32 cellular contexts compared by ENCODE assay signal in genomic region chr1:25844485-25845337, GRCh38. TPM values are rescaled to one million over a fixed set of nuclear protein-coding genes. Genes with fewer than 3 reads are reported as not detected.
DNase-seq lines count a peak whose midpoint lies in the region; ATAC-seq, FAIRE-seq and TF ChIP-seq lines count a peak whose summit lies in the region.
"Had no signal": no experiment of that assay in that cellular context is flagged by ENCODE, and none has a peak within 500 bp of the region (broad histone marks: within the 10 kb centered on the region; RNA-seq: fewer than 3 reads in every experiment).

No MANE protein-coding gene starts in this region.

- ATAC-seq in stimulated activated naive B cell treated with anti-CD40 and anti-IgM and Interleukin-4, amounts not matched to agents 10 μg/mL and 1 μg/mL and 100 μg/mL, for 72 hours (replicated peaks): peak; percentile 92 to 94
- ATAC-seq in GM21786 (IDR thresholded peaks at IDR 0.05; ENCODE audit: unreplicated experiment) (no peak), pancreas (no peak)
- ATAC-seq: activated CD4-positive, CD25-positive, alpha-beta regulatory T cell treated with anti-CD3 and anti-CD28 coated beads, Interleukin-2, amount 50 U/mL, for 24 hours; activated naive CD8-positive, alpha-beta T cell treated with anti-CD3 and anti-CD28 coated beads, Interleukin-2, amount 50 U/mL, for 24 hours; CD8-positive, alpha-beta T cell; T-cell had no signal

- H3K9me3 ChIP-seq in pancreas: no peaks in the 10 kb centered on the region
- H3K9me3 ChIP-seq: colonic mucosa, left ventricle myocardium inferior, stomach had no signal

- H3K27me3 Mint-ChIP-seq in stimulated activated naive B cell treated with anti-CD40 and anti-IgM and Interleukin-4, amounts not matched to agents 10 μg/mL and 1 μg/mL and 100 μg/mL, for 72 hours: no peaks in the 10 kb centered on the region
- H3K27me3 Mint-ChIP-seq: T-cell had no signal

- no peak overlapping the region for H3K4me3 ChIP-seq in epithelial cell of proximal tubule (ENCODE audit: low read depth, low read length)
- no peak overlapping the region for H3K4me3 ChIP-seq in pancreas
- H3K4me3 ChIP-seq: colonic mucosa, left ventricle myocardium inferior, neural progenitor cell, smooth muscle cell, stomach had no signal

- no peaks in the 10 kb centered on the region for H3K4me1 ChIP-seq in pancreas
- H3K4me1 ChIP-seq: colonic mucosa, neural progenitor cell, parathyroid adenoma, stomach had no signal

- no peak for FAIRE-seq in pancreas (lab: Jason Lieb, UNC)
- FAIRE-seq: H1, urothelium cell line had no signal

- intact Hi-C loops in pancreas (cut with DNase I): no loop called here

- H3K9me3 Mint-ChIP-seq in stimulated activated naive B cell treated with anti-CD40 and anti-IgM and Interleukin-4, amounts not matched to agents 10 μg/mL and 1 μg/mL and 100 μg/mL, for 72 hours: peaks cover 0 to 4% of the 10 kb centered on the region in 2 donors
- H3K9me3 Mint-ChIP-seq: activated naive CD8-positive, alpha-beta T cell treated with anti-CD3 and anti-CD28 coated beads, Interleukin-2, amount 50 U/mL, for 24 hours; neural progenitor cell had no signal

- peaks cover 2 to 5% of the 10 kb centered on the region in 2 donors for H3K36me3 Mint-ChIP-seq in stimulated activated naive B cell treated with anti-CD40 and anti-IgM and Interleukin-4, amounts not matched to agents 10 μg/mL and 1 μg/mL and 100 μg/mL, for 72 hours
- H3K36me3 Mint-ChIP-seq: neural progenitor cell had no signal

- no peak overlapping the region for H3K27ac ChIP-seq in pancreas
- H3K27ac ChIP-seq: colonic mucosa, epithelial cell of prostate, left ventricle myocardium inferior, neural progenitor cell, parathyroid adenoma, RWPE1, stomach had no signal

- H3K36me3 ChIP-seq in pancreas: no peaks in the 10 kb centered on the region
- H3K36me3 ChIP-seq: colonic mucosa, left ventricle myocardium inferior, neural progenitor cell, stomach had no signal

- 79 to 81% methylated on average over 3 of the region's 3 CpGs for WGBS in pancreas, 2 donors

- peak overlapping the region; percentile 4 to 15 for H3K4me3 Mint-ChIP-seq in stimulated activated naive B cell treated with anti-CD40 and anti-IgM and Interleukin-4, amounts not matched to agents 10 μg/mL and 1 μg/mL and 100 μg/mL, for 72 hours
- H3K4me3 Mint-ChIP-seq: activated naive CD8-positive, alpha-beta T cell treated with anti-CD3 and anti-CD28 coated beads, Interleukin-2, amount 50 U/mL, for 24 hours; CD8-positive, alpha-beta T cell; neural progenitor cell; T-cell had no signal

- DNase-seq in NOMO-1 treated with DMSO at 0.1 percent for 48 hours (lab: John Stamatoyannopoulos, UW; ENCODE audit: unreplicated experiment) (peak; percentile 40), NOMO-1 treated with dmso at 0.1 percent for 144 hours (lab: John Stamatoyannopoulos, UW; ENCODE audit: unreplicated experiment) (no peak), MV-4-11 (lab: John Stamatoyannopoulos, UW) (peak; percentile 22), epithelial cell of proximal tubule (ENCODE audit: low read depth) (peak; percentile 31), NCI-H2171 (lab: John Stamatoyannopoulos, UW) (no peak), pancreas (no peak)
- no peak for DNase-seq in stimulated activated naive B cell treated with anti-CD40 and anti-IgM and Interleukin-4, amounts not matched to agents 10 μg/mL and 1 μg/mL and 100 μg/mL, for 72 hours
- DNase-seq: activated CD4-positive, alpha-beta T cell treated with anti-CD3 and anti-CD28 coated beads, Interleukin-2, amount 50 U/mL, for 48 hours; activated gamma-delta T cell treated with Interleukin-2 at 50 U/mL for 16 hours; activated naive CD8-positive, alpha-beta T cell treated with anti-CD3 and anti-CD28 coated beads, Interleukin-2, amount 50 U/mL, for 24 hours; activated T-cell treated with anti-CD3 and anti-CD28 coated beads, Interleukin-2, amount 50 U/mL, for 48 hours; CD8-positive, alpha-beta T cell; colonic mucosa; effector memory CD4-positive, alpha-beta T cell; KBM-7; left ventricle myocardium inferior; mesendoderm; NCI-H1417; NCI-H446 treated with DMSO at 0.1 percent for 48 hours; NCI-H774; stomach; T-cell had no signal

- H3K4me1 Mint-ChIP-seq in stimulated activated naive B cell treated with anti-CD40 and anti-IgM and Interleukin-4, amounts not matched to agents 10 μg/mL and 1 μg/mL and 100 μg/mL, for 72 hours: peaks cover 10 to 12% of the 10 kb centered on the region in 2 donors
- H3K4me1 Mint-ChIP-seq: activated naive CD8-positive, alpha-beta T cell treated with anti-CD3 and anti-CD28 coated beads, Interleukin-2, amount 50 U/mL, for 24 hours; T-cell had no signal

- H3K27me3 ChIP-seq in pancreas: no peaks in the 10 kb centered on the region
- H3K27me3 ChIP-seq: colonic mucosa, neural progenitor cell, stomach had no signal

- TF ChIP-seq CTCF in epithelial cell of proximal tubule (conservative IDR thresholded peaks at IDR 0.05; ENCODE audit: low read depth, low read length) (no peak), pancreas (IDR thresholded peaks at IDR 0.05) (no peak)

- H3K27ac Mint-ChIP-seq in stimulated activated naive B cell treated with anti-CD40 and anti-IgM and Interleukin-4, amounts not matched to agents 10 μg/mL and 1 μg/mL and 100 μg/mL, for 72 hours: peak overlapping the region; percentile 90
- H3K27ac Mint-ChIP-seq: activated naive CD8-positive, alpha-beta T cell treated with anti-CD3 and anti-CD28 coated beads, Interleukin-2, amount 50 U/mL, for 24 hours; CD8-positive, alpha-beta T cell; neural progenitor cell; T-cell had no signal

RNA-seq across cellular contexts. Expression of gene AUNIP, which starts 14.5 kb away (rescaled TPM):
- 6.2 and 13.0 TPM in 2 replicates for total RNA-seq in epithelial cell of proximal tubule
- under 1 TPM in 4 of 6 donors, not detected in 2; 0.19 to 0.37 (median 0.29) TPM for total RNA-seq in pancreas
- polyA plus RNA-seq in pancreas: not detected
- total RNA-seq: cardiac septum, left ventricle myocardium inferior had no signal

RNA-seq across cellular contexts. Expression of gene MTFR1L, which starts 25.0 kb away (rescaled TPM):
- total RNA-seq in epithelial cell of proximal tubule: 21.6 and 27.3 TPM in 2 replicates
- total RNA-seq in pancreas: 10 to 100 TPM; 24.0 to 36.0 (median 26.3) TPM
- 10 to 100 TPM; 38.9 to 59.6 TPM for polyA plus RNA-seq in pancreas

RNA-seq across cellular contexts. Expression of gene PAQR7, which starts 30.8 kb away (rescaled TPM):
- 9.4 and 15.0 TPM in 2 replicates for total RNA-seq in epithelial cell of proximal tubule
- total RNA-seq in pancreas: 10 to 100 TPM in 1 of 6 donors, 1 to 10 TPM in 5; 3.2 to 13.0 (median 4.4) TPM
- 1 to 10 TPM; 4.4 to 5.7 TPM for polyA plus RNA-seq in pancreas

RNA-seq across cellular contexts. Expression of gene SELENON, which starts 44.7 kb away (rescaled TPM):
- 31.2 and 35.1 TPM in 2 replicates for total RNA-seq in epithelial cell of proximal tubule
- 10 to 100 TPM; 27.8 to 48.3 (median 39.5) TPM for total RNA-seq in pancreas
- polyA plus RNA-seq in pancreas: 10 to 100 TPM; 29.8 to 39.3 TPM

Comparison
In these comparisons a context has a peak if more than half of its experiments do, and no peak if none do; other contexts are left out.
1. DNase-seq: peak in NOMO-1 treated with DMSO at 0.1 percent for 48 hours (single experiment), MV-4-11 (single experiment) and epithelial cell of proximal tubule (single experiment); none in NOMO-1 treated with dmso at 0.1 percent for 144 hours (single experiment), stimulated activated naive B cell treated with anti-CD40 and anti-IgM and Interleukin-4, amounts not matched to agents 10 μg/mL and 1 μg/mL and 100 μg/mL, for 72 hours (single experiment), NCI-H2171 (single experiment) and pancreas (0 of 6).
2. ATAC-seq: peak in stimulated activated naive B cell treated with anti-CD40 and anti-IgM and Interleukin-4, amounts not matched to agents 10 μg/mL and 1 μg/mL and 100 μg/mL, for 72 hours (2 of 2); none in GM21786 (single experiment) and pancreas (0 of 4).